8 cellular contexts compared by ENCODE assay signal in the genomic region with DNA sequence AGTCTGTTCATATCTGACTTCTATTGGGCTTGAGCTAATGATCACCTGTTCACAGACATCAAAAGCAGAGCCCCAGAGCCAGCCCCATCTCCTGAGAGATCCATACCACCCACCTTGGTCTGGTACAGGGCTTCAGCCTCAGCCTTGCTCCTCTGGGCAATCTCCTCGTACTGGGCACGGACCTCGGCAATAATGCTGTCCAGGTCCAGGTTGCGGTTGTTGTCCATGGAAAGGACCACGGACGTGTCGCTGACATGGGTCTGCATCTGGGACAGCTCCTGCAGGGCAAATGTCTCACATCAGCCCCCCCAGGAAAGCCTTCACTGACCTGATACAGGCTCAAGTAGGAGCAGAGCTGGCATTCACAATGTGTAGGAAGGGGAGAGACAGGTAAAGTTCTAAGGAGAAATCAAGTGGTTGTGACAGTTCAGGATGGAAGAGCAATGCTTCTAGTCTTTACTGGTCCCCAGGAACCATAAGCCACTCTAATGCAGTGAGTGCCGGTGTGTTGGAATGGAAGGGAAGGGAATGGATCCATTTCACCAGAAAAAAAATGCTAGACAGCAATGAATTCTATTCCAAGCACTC. TPM values are rescaled to one million over a fixed set of nuclear protein-coding genes. Genes with fewer than 3 reads are reported as not detected.
"Had no signal": no experiment of that assay in that cellular context is flagged by ENCODE, and none has a peak within 500 bp of the region (broad histone marks: within the 10 kb centered on the region; RNA-seq: fewer than 3 reads in every experiment).

No MANE protein-coding gene starts in this region.

- DNase-seq: H9, HCEC 1CT, IMR-90, KG1 had no signal

- ATAC-seq: GM23338, K562 had no signal

- H3K9me3 Mint-ChIP-seq: GM23338, H9 had no signal

- H3K27ac Mint-ChIP-seq: GM23338, H9 had no signal

- H3K4me3 Mint-ChIP-seq: GM23338, H9 had no signal

RNA-seq across cellular contexts. Expression of a gene that starts 5.2 kb away (rescaled TPM):
- total RNA-seq: GM23338, H1, H9, HT-29, K562 had no signal

RNA-seq across cellular contexts. Expression of a gene that starts 12.8 kb away (rescaled TPM):
- total RNA-seq: GM23338, H1, H9, HT-29, IMR-90, K562 had no signal

RNA-seq across cellular contexts. Expression of a gene that starts 25.4 kb away (rescaled TPM):
- total RNA-seq: H1, H9, HT-29 had no signal

RNA-seq across cellular contexts. Expression of a gene that starts 31.5 kb away (rescaled TPM):
- total RNA-seq: GM23338, H1, H9, HT-29, IMR-90, K562 had no signal

RNA-seq across cellular contexts. Expression of a gene that starts 40.1 kb away (rescaled TPM):
- total RNA-seq: GM23338, H1, H9, HT-29, IMR-90, K562 had no signal
